ENCODE assay signal across 16 cellular contexts in the genomic region with DNA sequence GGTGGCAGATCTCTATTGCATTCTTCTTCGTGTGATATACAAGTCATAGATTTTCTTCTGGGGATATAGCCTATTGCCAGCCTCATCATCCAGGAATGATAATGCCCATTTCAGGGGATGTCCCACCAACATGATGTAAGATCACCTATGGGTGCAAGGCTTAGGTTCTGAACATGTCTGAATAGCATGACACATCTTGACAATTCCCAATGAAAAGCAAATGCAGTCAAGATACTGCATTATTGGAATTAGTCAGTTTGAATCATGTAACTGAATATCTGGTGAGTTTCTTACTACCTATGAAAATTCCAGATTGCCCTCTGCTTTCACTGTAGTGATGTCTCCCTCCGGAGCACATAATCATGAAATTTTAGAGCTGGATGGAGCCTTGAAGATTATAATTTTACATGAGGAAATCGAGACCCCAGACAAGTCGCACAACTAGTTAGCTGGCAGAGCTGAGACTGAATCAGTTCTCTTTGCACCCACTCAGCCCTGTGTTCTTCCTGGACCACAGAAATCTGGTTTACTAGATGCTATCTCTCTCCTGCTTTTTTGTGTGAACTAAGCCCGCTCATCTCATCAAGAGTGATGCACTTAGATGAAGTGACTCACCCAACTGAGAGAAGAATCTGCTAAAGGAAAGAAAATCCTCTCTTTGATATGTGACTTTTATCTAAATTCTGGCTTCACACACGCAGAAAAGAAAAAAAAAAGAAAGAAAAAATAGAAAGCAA.
DNase-seq lines count a peak whose midpoint lies in the region; ATAC-seq, FAIRE-seq and TF ChIP-seq lines count a peak whose summit lies in the region.
"Had no signal": no experiment of that assay in that cellular context is flagged by ENCODE, and none has a peak within 500 bp of the region (broad histone marks: within the 10 kb centered on the region; RNA-seq: fewer than 3 reads in every experiment).

No MANE protein-coding gene starts in this region.

- TF ChIP-seq CTCF in activated CD8-positive, alpha-beta T cell treated with anti-CD3 and anti-CD28 coated beads for 36 hours (IDR thresholded peaks at IDR 0.05): no peak
- TF ChIP-seq CTCF in foreskin fibroblast (IDR thresholded peaks at IDR 0.05; ENCODE audit: low read depth, low read length) (no peak), GM13977 (IDR thresholded peaks at IDR 0.05; ENCODE audit: extremely low read depth, insufficient read depth, missing control alignments) (no peak)

- peak; percentile 33 for DNase-seq in activated naive CD4-positive, alpha-beta T cell treated with anti-CD3 and anti-CD28 coated beads, Interleukin-2, amount 50 U/mL, for 16 hours
- no peak for DNase-seq in activated naive CD4-positive, alpha-beta T cell treated with anti-CD3 and anti-CD28 coated beads, Interleukin-2, amount 10 ng/mL, durations not matched to agents 7 days and 5 days
- DNase-seq in activated CD8-positive, alpha-beta T cell treated with anti-CD3 and anti-CD28 coated beads for 36 hours: peak; percentile 58
- DNase-seq in foreskin fibroblast: peak; percentile 48 to 65
- peak; percentile 14 to 15 for DNase-seq in stimulated activated naive CD8-positive, alpha-beta T cell treated with anti-CD3 and anti-CD28 coated beads, Interleukin-15, amount 100 ng/mL, for 72 hours
- DNase-seq in GM13977 (ENCODE audit: low spot score): no peak
- no peak for DNase-seq in H54 (ENCODE audit: insufficient read length, low spot score)
- DNase-seq: AML-193; central memory CD4-positive, alpha-beta T cell; hypothalamus; KBM-7; lower lobe of right lung; NCI-H1694 treated with DMSO at 0.1 percent for 48 hours; NCI-H526 treated with DMSO at 0.1 percent for 48 hours; stimulated activated naive B cell treated with anti-CD40 and anti-IgM and Interleukin-4, amounts not matched to agents 10 μg/mL and 1 μg/mL and 100 μg/mL, for 72 hours had no signal

- H3K36me3 Mint-ChIP-seq in activated naive CD4-positive, alpha-beta T cell treated with anti-CD3 and anti-CD28 coated beads, Interleukin-2, amount 10 ng/mL, durations not matched to agents 7 days and 5 days: no peaks in the 10 kb centered on the region
- no peaks in the 10 kb centered on the region for H3K36me3 Mint-ChIP-seq in activated CD8-positive, alpha-beta T cell treated with anti-CD3 and anti-CD28 coated beads for 36 hours (ENCODE audit: low read depth)
- H3K36me3 Mint-ChIP-seq: stimulated activated naive B cell treated with anti-CD40 and anti-IgM and Interleukin-4, amounts not matched to agents 10 μg/mL and 1 μg/mL and 100 μg/mL, for 72 hours had no signal

- ATAC-seq in activated CD8-positive, alpha-beta T cell treated with anti-CD3 and anti-CD28 coated beads for 36 hours: peak; percentile 95
- ATAC-seq in stimulated activated naive CD8-positive, alpha-beta T cell treated with anti-CD3 and anti-CD28 coated beads, Interleukin-15, amount 100 ng/mL, for 72 hours: peak; percentile 89
- ATAC-seq in GM21360 (IDR thresholded peaks at IDR 0.05; ENCODE audit: unreplicated experiment): no peak
- ATAC-seq: stimulated activated naive B cell treated with anti-CD40 and anti-IgM and Interleukin-4, amounts not matched to agents 10 μg/mL and 1 μg/mL and 100 μg/mL, for 72 hours had no signal

- H3K9me3 Mint-ChIP-seq in activated naive CD4-positive, alpha-beta T cell treated with anti-CD3 and anti-CD28 coated beads, Interleukin-2, amount 10 ng/mL, durations not matched to agents 7 days and 5 days: no peaks in the 10 kb centered on the region
- H3K9me3 Mint-ChIP-seq in activated CD8-positive, alpha-beta T cell treated with anti-CD3 and anti-CD28 coated beads for 36 hours: no peaks in the 10 kb centered on the region
- H3K9me3 Mint-ChIP-seq in stimulated activated naive CD8-positive, alpha-beta T cell treated with anti-CD3 and anti-CD28 coated beads, Interleukin-15, amount 100 ng/mL, for 72 hours: peaks cover 0 to 2% of the 10 kb centered on the region in 2 donors
- H3K9me3 Mint-ChIP-seq: stimulated activated naive B cell treated with anti-CD40 and anti-IgM and Interleukin-4, amounts not matched to agents 10 μg/mL and 1 μg/mL and 100 μg/mL, for 72 hours had no signal

- no peak overlapping the region for H3K4me3 ChIP-seq in foreskin fibroblast (ENCODE audit: low read depth in 1 of 2, low read length in 2 of 2)
- H3K4me3 ChIP-seq: lower lobe of right lung had no signal

- no peaks in the 10 kb centered on the region for H3K27me3 Mint-ChIP-seq in activated naive CD4-positive, alpha-beta T cell treated with anti-CD3 and anti-CD28 coated beads, Interleukin-2, amount 10 ng/mL, durations not matched to agents 7 days and 5 days
- no peaks in the 10 kb centered on the region for H3K27me3 Mint-ChIP-seq in activated CD8-positive, alpha-beta T cell treated with anti-CD3 and anti-CD28 coated beads for 36 hours
- H3K27me3 Mint-ChIP-seq in stimulated activated naive CD8-positive, alpha-beta T cell treated with anti-CD3 and anti-CD28 coated beads, Interleukin-15, amount 100 ng/mL, for 72 hours: no peaks in the 10 kb centered on the region

- in situ Hi-C loops in GM13977 (cut with MboI; ENCODE audit: low pct_unique_long_range_greater_than_20kb, low sequenced_read_pairs, unreplicated experiment): no loop called here

- peaks cover 8% of the 10 kb centered on the region for H3K4me1 Mint-ChIP-seq in activated naive CD4-positive, alpha-beta T cell treated with anti-CD3 and anti-CD28 coated beads, Interleukin-2, amount 10 ng/mL, durations not matched to agents 7 days and 5 days
- H3K4me1 Mint-ChIP-seq in activated CD8-positive, alpha-beta T cell treated with anti-CD3 and anti-CD28 coated beads for 36 hours (ENCODE audit: low read depth): peaks cover 23% of the 10 kb centered on the region
- peaks cover 20% of the 10 kb centered on the region for H3K4me1 Mint-ChIP-seq in stimulated activated naive CD8-positive, alpha-beta T cell treated with anti-CD3 and anti-CD28 coated beads, Interleukin-15, amount 100 ng/mL, for 72 hours

- CTCF ChIA-PET in activated naive CD4-positive, alpha-beta T cell treated with anti-CD3 and anti-CD28 coated beads, Interleukin-2, amount 10 ng/mL, durations not matched to agents 7 days and 5 days (lab: Charles Lee): no interaction called here
- CTCF ChIA-PET in activated CD8-positive, alpha-beta T cell treated with anti-CD3 and anti-CD28 coated beads for 36 hours (lab: Charles Lee): no interaction called here

- FAIRE-seq in H54 (lab: Jason Lieb, UNC): no peak

- no peak overlapping the region for H3K27ac Mint-ChIP-seq in activated naive CD4-positive, alpha-beta T cell treated with anti-CD3 and anti-CD28 coated beads, Interleukin-2, amount 10 ng/mL, durations not matched to agents 7 days and 5 days
- H3K27ac Mint-ChIP-seq in activated CD8-positive, alpha-beta T cell treated with anti-CD3 and anti-CD28 coated beads for 36 hours: no peak overlapping the region
- peak overlapping the region in 1 of 2 donors; percentile 36 for H3K27ac Mint-ChIP-seq in stimulated activated naive CD8-positive, alpha-beta T cell treated with anti-CD3 and anti-CD28 coated beads, Interleukin-15, amount 100 ng/mL, for 72 hours
- H3K27ac Mint-ChIP-seq: stimulated activated naive B cell treated with anti-CD40 and anti-IgM and Interleukin-4, amounts not matched to agents 10 μg/mL and 1 μg/mL and 100 μg/mL, for 72 hours had no signal

- intact Hi-C loops in activated CD8-positive, alpha-beta T cell treated with anti-CD3 and anti-CD28 coated beads for 36 hours (cut with micrococcal nuclease): loop anchor here (5.0 kb wide), 1 partner anchor 40 kb away; no protein-coding TSS in a partner anchor

- TF ChIP-seq POLR2A in H54 (IDR thresholded peaks at IDR 0.05; ENCODE audit: low read depth, low read length): no peak

- no peak overlapping the region for H3K4me3 Mint-ChIP-seq in activated naive CD4-positive, alpha-beta T cell treated with anti-CD3 and anti-CD28 coated beads, Interleukin-2, amount 10 ng/mL, durations not matched to agents 7 days and 5 days
- no peak overlapping the region for H3K4me3 Mint-ChIP-seq in activated CD8-positive, alpha-beta T cell treated with anti-CD3 and anti-CD28 coated beads for 36 hours
- peak overlapping the region in 1 of 2 donors; percentile 23 for H3K4me3 Mint-ChIP-seq in stimulated activated naive CD8-positive, alpha-beta T cell treated with anti-CD3 and anti-CD28 coated beads, Interleukin-15, amount 100 ng/mL, for 72 hours
- H3K4me3 Mint-ChIP-seq: stimulated activated naive B cell treated with anti-CD40 and anti-IgM and Interleukin-4, amounts not matched to agents 10 μg/mL and 1 μg/mL and 100 μg/mL, for 72 hours had no signal

- POLR2A ChIA-PET in activated CD8-positive, alpha-beta T cell treated with anti-CD3 and anti-CD28 coated beads for 36 hours (lab: Charles Lee): interaction anchor here (1.1 kb wide), 1 partner anchor 40 kb away, joined by 3 read pairs; no protein-coding TSS in a partner anchor

Comparison
In these comparisons a context has a peak if more than half of its experiments do, and no peak if none do; other contexts are left out.
1. DNase-seq: peak in activated naive CD4-positive, alpha-beta T cell treated with anti-CD3 and anti-CD28 coated beads, Interleukin-2, amount 50 U/mL, for 16 hours (single experiment), activated CD8-positive, alpha-beta T cell treated with anti-CD3 and anti-CD28 coated beads for 36 hours (single experiment), foreskin fibroblast (2 of 2) and stimulated activated naive CD8-positive, alpha-beta T cell treated with anti-CD3 and anti-CD28 coated beads, Interleukin-15, amount 100 ng/mL, for 72 hours (2 of 2); none in activated naive CD4-positive, alpha-beta T cell treated with anti-CD3 and anti-CD28 coated beads, Interleukin-2, amount 10 ng/mL, durations not matched to agents 7 days and 5 days (single experiment), GM13977 (single experiment) and H54 (single experiment).